1 cellular context compared by ENCODE assay signal in the genomic region with DNA sequence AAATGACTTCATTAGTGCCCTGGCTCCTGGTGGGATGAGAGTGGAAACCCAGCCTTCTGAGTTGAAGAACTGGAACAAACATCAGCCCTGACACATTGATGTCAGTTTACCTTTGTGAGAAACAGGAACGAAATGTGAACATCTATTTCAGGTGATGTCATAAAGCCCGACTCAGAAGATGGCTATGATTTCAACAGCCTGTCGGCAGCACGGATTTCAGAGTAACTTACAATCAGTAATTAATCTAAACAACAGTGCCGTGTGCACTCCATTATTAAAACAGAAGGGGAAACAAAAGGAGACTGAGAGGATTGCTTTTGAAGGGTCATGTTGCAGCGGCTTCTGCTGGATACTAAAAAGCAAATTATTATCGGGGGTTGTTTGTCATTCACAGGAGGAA.
TF ChIP-seq lines count a peak whose summit lies in the region.

No MANE protein-coding gene starts in this region.

TF ChIP-seq in SK-N-SH, 30 proteins besides CTCF, POLR2A, EP300 and RAD21 (continued from another document):
- TF ChIP-seq, protein P1, sequence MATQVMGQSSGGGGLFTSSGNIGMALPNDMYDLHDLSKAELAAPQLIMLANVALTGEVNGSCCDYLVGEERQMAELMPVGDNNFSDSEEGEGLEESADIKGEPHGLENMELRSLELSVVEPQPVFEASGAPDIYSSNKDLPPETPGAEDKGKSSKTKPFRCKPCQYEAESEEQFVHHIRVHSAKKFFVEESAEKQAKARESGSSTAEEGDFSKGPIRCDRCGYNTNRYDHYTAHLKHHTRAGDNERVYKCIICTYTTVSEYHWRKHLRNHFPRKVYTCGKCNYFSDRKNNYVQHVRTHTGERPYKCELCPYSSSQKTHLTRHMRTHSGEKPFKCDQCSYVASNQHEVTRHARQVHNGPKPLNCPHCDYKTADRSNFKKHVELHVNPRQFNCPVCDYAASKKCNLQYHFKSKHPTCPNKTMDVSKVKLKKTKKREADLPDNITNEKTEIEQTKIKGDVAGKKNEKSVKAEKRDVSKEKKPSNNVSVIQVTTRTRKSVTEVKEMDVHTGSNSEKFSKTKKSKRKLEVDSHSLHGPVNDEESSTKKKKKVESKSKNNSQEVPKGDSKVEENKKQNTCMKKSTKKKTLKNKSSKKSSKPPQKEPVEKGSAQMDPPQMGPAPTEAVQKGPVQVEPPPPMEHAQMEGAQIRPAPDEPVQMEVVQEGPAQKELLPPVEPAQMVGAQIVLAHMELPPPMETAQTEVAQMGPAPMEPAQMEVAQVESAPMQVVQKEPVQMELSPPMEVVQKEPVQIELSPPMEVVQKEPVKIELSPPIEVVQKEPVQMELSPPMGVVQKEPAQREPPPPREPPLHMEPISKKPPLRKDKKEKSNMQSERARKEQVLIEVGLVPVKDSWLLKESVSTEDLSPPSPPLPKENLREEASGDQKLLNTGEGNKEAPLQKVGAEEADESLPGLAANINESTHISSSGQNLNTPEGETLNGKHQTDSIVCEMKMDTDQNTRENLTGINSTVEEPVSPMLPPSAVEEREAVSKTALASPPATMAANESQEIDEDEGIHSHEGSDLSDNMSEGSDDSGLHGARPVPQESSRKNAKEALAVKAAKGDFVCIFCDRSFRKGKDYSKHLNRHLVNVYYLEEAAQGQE (IDR thresholded peaks at IDR 0.05; ENCODE audit: low read depth, low read length): no peak
- TF ChIP-seq GABPA (IDR thresholded peaks at IDR 0.05; ENCODE audit: low read depth) (no peak), EZH2phosphoT487 (IDR thresholded peaks at IDR 0.05; ENCODE audit: borderline replicate concordance, low read depth) (no peak)
- TF ChIP-seq, protein P2, sequence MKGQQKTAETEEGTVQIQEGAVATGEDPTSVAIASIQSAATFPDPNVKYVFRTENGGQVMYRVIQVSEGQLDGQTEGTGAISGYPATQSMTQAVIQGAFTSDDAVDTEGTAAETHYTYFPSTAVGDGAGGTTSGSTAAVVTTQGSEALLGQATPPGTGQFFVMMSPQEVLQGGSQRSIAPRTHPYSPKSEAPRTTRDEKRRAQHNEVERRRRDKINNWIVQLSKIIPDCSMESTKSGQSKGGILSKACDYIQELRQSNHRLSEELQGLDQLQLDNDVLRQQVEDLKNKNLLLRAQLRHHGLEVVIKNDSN (IDR thresholded peaks at IDR 0.05; ENCODE audit: borderline replicate concordance, low read depth): no peak
